Comparison of ENCODE assay signal across 1 cellular context in genomic region chr10:114367041-114367675, GRCh38.
TF ChIP-seq lines count a peak whose summit lies in the region.

No MANE protein-coding gene starts in this region.

TF ChIP-seq in GM23338, 12 proteins besides CTCF, POLR2A, EP300 and RAD21 (continued from another document):
- TF ChIP-seq REST (IDR thresholded peaks at IDR 0.05; ENCODE audit: unreplicated experiment) = no peak
TF ChIP-seq in GM23338: peak in this region for 0.
